In genomic region chr19:56105831-56106396, GRCh38 we compare ENCODE assay signal across 7 cellular contexts. TPM values are rescaled to one million over a fixed set of nuclear protein-coding genes. Genes with fewer than 3 reads are reported as not detected.
A peak's percentile ranks its signal among the peaks of the same experiment; 100 is the strongest.
DNase-seq lines count a peak whose midpoint lies in the region; ATAC-seq and TF ChIP-seq lines count a peak whose summit lies in the region.
"Not testable (repeated sequence)": the region's sequence is repeated elsewhere in the genome, so short reads cannot be mapped to it uniquely, and the experiment has no call there.

No MANE protein-coding gene starts in this region.

- not testable (repeated sequence) for H3K36me3 ChIP-seq in H7 (replicated peaks; ENCODE audit: control insufficient read depth, insufficient read depth, low read length)
- H3K36me3 ChIP-seq in ascending aorta (peaks cover 16 to 23% of the 10 kb centered on the region in 2 donors), endodermal cell (ENCODE audit: control insufficient read depth, insufficient read depth, low read length) (peaks cover 12% of the 10 kb centered on the region), liver (ENCODE audit: control insufficient read depth in 4 of 4, insufficient read depth in 3 of 4, low read depth in 1 of 4, low read length in 3 of 4) (peaks cover 3 to 16% (median 10%) of the 10 kb centered on the region in 4 donors)

- H3K9me3 ChIP-seq in ascending aorta; endodermal cell (ENCODE audit: control insufficient read depth, low read length); liver (ENCODE audit: control insufficient read depth in 4 of 4, low read length in 3 of 4): not testable (repeated sequence)

- H3K36me3 Mint-ChIP-seq in activated CD4-positive, alpha-beta T cell treated with anti-CD3 and anti-CD28 coated beads, Interleukin-2, amount 10 ng/mL, durations not matched to agents 24 days and 14 days (ENCODE audit: low read depth): not testable (repeated sequence)
- H3K36me3 Mint-ChIP-seq in endodermal cell (ENCODE audit: low read depth) (peaks cover 18% of the 10 kb centered on the region), nephron (ENCODE audit: low read depth) (peaks cover 16% of the 10 kb centered on the region)
- H3K36me3 Mint-ChIP-seq in stimulated activated memory B cell treated with anti-CD40 and anti-IgM and Interleukin-4, amounts not matched to agents 10 μg/mL and 1 μg/mL and 100 μg/mL, for 72 hours: peaks cover 38% of the 10 kb centered on the region

- peak overlapping the region; percentile 66 for H3K27ac Mint-ChIP-seq in activated CD4-positive, alpha-beta T cell treated with anti-CD3 and anti-CD28 coated beads, Interleukin-2, amount 10 ng/mL, durations not matched to agents 24 days and 14 days
- H3K27ac Mint-ChIP-seq in endodermal cell (peak overlapping the region; percentile 64), nephron (peak overlapping the region; percentile 67 to 79 (median 76))
- peak overlapping the region; percentile 59 for H3K27ac Mint-ChIP-seq in stimulated activated memory B cell treated with anti-CD40 and anti-IgM and Interleukin-4, amounts not matched to agents 10 μg/mL and 1 μg/mL and 100 μg/mL, for 72 hours

- peak overlapping the region; percentile 53 to 56 for H3K27ac ChIP-seq in ascending aorta
- H3K27ac ChIP-seq in endodermal cell (ENCODE audit: low read depth, low read length): peak overlapping the region; percentile 81
- H3K27ac ChIP-seq in liver (ENCODE audit: low read depth in 1 of 2, low read length in 2 of 2): peak overlapping the region; percentile 43 to 76

- not testable (repeated sequence) for ATAC-seq in stimulated activated memory B cell treated with anti-CD40 and anti-IgM and Interleukin-4, amounts not matched to agents 10 μg/mL and 1 μg/mL and 100 μg/mL, for 72 hours

- not testable (repeated sequence) for TF ChIP-seq CTCF in ascending aorta (IDR thresholded peaks at IDR 0.05); endodermal cell (conservative IDR thresholded peaks at IDR 0.05); liver (IDR thresholded peaks at IDR 0.05; ENCODE audit: low read depth, low read length, missing input control); nephron (IDR thresholded peaks at IDR 0.05; ENCODE audit: unreplicated experiment in 3 of 3)

- H3K4me3 Mint-ChIP-seq in activated CD4-positive, alpha-beta T cell treated with anti-CD3 and anti-CD28 coated beads, Interleukin-2, amount 10 ng/mL, durations not matched to agents 24 days and 14 days: peak overlapping the region; percentile 51
- not testable (repeated sequence) for H3K4me3 Mint-ChIP-seq in endodermal cell, nephron
- H3K4me3 Mint-ChIP-seq in stimulated activated memory B cell treated with anti-CD40 and anti-IgM and Interleukin-4, amounts not matched to agents 10 μg/mL and 1 μg/mL and 100 μg/mL, for 72 hours: peak overlapping the region; percentile 48

- H3K27me3 ChIP-seq in H7 (ENCODE audit: control insufficient read depth, insufficient read depth, low read length); ascending aorta; endodermal cell (ENCODE audit: control insufficient read depth, insufficient read depth, low read length, poor library complexity, severe bottlenecking); liver (ENCODE audit: control insufficient read depth in 4 of 4, insufficient read depth in 4 of 4, low read length in 3 of 4): not testable (repeated sequence)

- H3K27me3 Mint-ChIP-seq in activated CD4-positive, alpha-beta T cell treated with anti-CD3 and anti-CD28 coated beads, Interleukin-2, amount 10 ng/mL, durations not matched to agents 24 days and 14 days; endodermal cell (ENCODE audit: insufficient read depth); nephron (ENCODE audit: low read depth); stimulated activated memory B cell treated with anti-CD40 and anti-IgM and Interleukin-4, amounts not matched to agents 10 μg/mL and 1 μg/mL and 100 μg/mL, for 72 hours: not testable (repeated sequence)

- H3K4me1 ChIP-seq in ascending aorta: peaks cover 12 to 37% of the 10 kb centered on the region in 2 donors
- not testable (repeated sequence) for H3K4me1 ChIP-seq in endodermal cell (ENCODE audit: control insufficient read depth, insufficient read depth, low read length)
- H3K4me1 ChIP-seq in liver (ENCODE audit: control insufficient read depth in 4 of 4, insufficient read depth in 4 of 4, low read length in 3 of 4): peaks cover 25 to 62% (median 52%) of the 10 kb centered on the region in 4 donors

- not testable (repeated sequence) for H3K4me3 ChIP-seq in H7 (ENCODE audit: insufficient read depth, low read depth, low read length); endodermal cell (ENCODE audit: low read length); liver (ENCODE audit: low read depth in 1 of 3, low read length in 3 of 3)
- H3K4me3 ChIP-seq in ascending aorta: peak overlapping the region in 1 of 2 donors; percentile 47

- intact Hi-C loops in activated CD4-positive, alpha-beta T cell treated with anti-CD3 and anti-CD28 coated beads, Interleukin-2, amount 10 ng/mL, durations not matched to agents 24 days and 14 days (cut with micrococcal nuclease): not testable (repeated sequence)
- intact Hi-C loops in ascending aorta (cut with DNase I): loop anchor here (1.0 kb wide), 3 partner anchors 15 to 65 kb away; partner anchors contain the start of genes ZNF444 and ZNF787

- H3K4me1 Mint-ChIP-seq in activated CD4-positive, alpha-beta T cell treated with anti-CD3 and anti-CD28 coated beads, Interleukin-2, amount 10 ng/mL, durations not matched to agents 24 days and 14 days: peaks cover 18% of the 10 kb centered on the region
- peaks cover 17% of the 10 kb centered on the region for H3K4me1 Mint-ChIP-seq in endodermal cell
- H3K4me1 Mint-ChIP-seq in nephron: peaks cover 37% of the 10 kb centered on the region
- peaks cover 54% of the 10 kb centered on the region for H3K4me1 Mint-ChIP-seq in stimulated activated memory B cell treated with anti-CD40 and anti-IgM and Interleukin-4, amounts not matched to agents 10 μg/mL and 1 μg/mL and 100 μg/mL, for 72 hours

- 96 to 97% methylated on average over 53 to 59 of the region's 61 CpGs for WGBS in endodermal cell (ENCODE audit: insufficient coverage in 1 of 2, insufficient read length in 1 of 2), 2 experiments
- 87% methylated on average over 61 of the region's 61 CpGs for WGBS in liver

- H3K9me3 Mint-ChIP-seq in activated CD4-positive, alpha-beta T cell treated with anti-CD3 and anti-CD28 coated beads, Interleukin-2, amount 10 ng/mL, durations not matched to agents 24 days and 14 days; endodermal cell; nephron; stimulated activated memory B cell treated with anti-CD40 and anti-IgM and Interleukin-4, amounts not matched to agents 10 μg/mL and 1 μg/mL and 100 μg/mL, for 72 hours: not testable (repeated sequence)

- not testable (repeated sequence) for H3K9ac ChIP-seq in endodermal cell (ENCODE audit: extremely low read depth, low read length, poor library complexity, severe bottlenecking); liver (ENCODE audit: low read depth in 1 of 2, low read length in 2 of 2)

- DNase-seq in H7: peak; percentile 36
- DNase-seq in activated CD4-positive, alpha-beta T cell treated with anti-CD3 and anti-CD28 coated beads, Interleukin-2, amount 10 ng/mL, durations not matched to agents 24 days and 14 days; ascending aorta (ENCODE audit: low spot score in 2 of 2); endodermal cell: not testable (repeated sequence)

- not testable (repeated sequence) for TF ChIP-seq RAD21 in liver (IDR thresholded peaks at IDR 0.05)

RNA-seq across cellular contexts. Expression of gene ZNF787, which starts 15.2 kb away (rescaled TPM):
- total RNA-seq in H7 (2014; rRNA removed; shearing (Covaris generic)): 84.2 and 95.4 TPM in 2 replicates
- total RNA-seq in activated CD4-positive, alpha-beta T cell treated with anti-CD3 and anti-CD28 coated beads, Interleukin-2, amount 10 ng/mL, durations not matched to agents 24 days and 14 days: 36.4 and 37.0 TPM in 2 replicates
- total RNA-seq in ascending aorta (18.1 TPM), endodermal cell (10 to 100 TPM; 42.1 to 43.7 TPM), liver (10 to 100 TPM; 17.6 to 23.6 TPM)
- 27.7 TPM for polyA plus RNA-seq in endodermal cell (2013, experiment 1 of 2)
- polyA plus RNA-seq in endodermal cell (2013, experiment 2 of 2): 26.5 TPM
- polyA plus RNA-seq in liver: 10 to 100 TPM in 1 of 2 donors, 1 to 10 TPM in 1; 2.9 to 20.1 TPM

RNA-seq across cellular contexts. Expression of gene ZNF444, which starts 35.2 kb away (rescaled TPM):
- total RNA-seq in H7 (2014; rRNA removed; shearing (Covaris generic)): 60.9 and 63.4 TPM in 2 replicates
- 35.5 and 35.7 TPM in 2 replicates for total RNA-seq in activated CD4-positive, alpha-beta T cell treated with anti-CD3 and anti-CD28 coated beads, Interleukin-2, amount 10 ng/mL, durations not matched to agents 24 days and 14 days
- total RNA-seq in ascending aorta: 94.9 TPM
- total RNA-seq in endodermal cell: 10 to 100 TPM; 50.2 to 58.8 TPM
- polyA plus RNA-seq in endodermal cell (2013, experiment 1 of 2): 36.7 TPM
- polyA plus RNA-seq in endodermal cell (2013, experiment 2 of 2): 31.4 TPM
- 10 to 100 TPM; 16.0 to 26.1 TPM for total RNA-seq in liver
- 10 to 100 TPM in 1 of 2 donors, 1 to 10 TPM in 1; 6.1 to 30.4 TPM for polyA plus RNA-seq in liver
